Comparison of ENCODE assay signal across 8 cellular contexts in genomic region chr11:2883717-2884423, GRCh38. TPM values are rescaled to one million over a fixed set of nuclear protein-coding genes. Genes with fewer than 3 reads are reported as not detected.
DNase-seq lines count a peak whose midpoint lies in the region; ATAC-seq, FAIRE-seq and TF ChIP-seq lines count a peak whose summit lies in the region.

No MANE protein-coding gene starts in this region.

- H2AFZ ChIP-seq in IMR-90 (replicated peaks; ENCODE audit: low read length, poor library complexity) (peak overlapping the region; percentile 88), keratinocyte (ENCODE audit: control insufficient read depth, low read length) (no peak overlapping the region)

- H3K4me3 ChIP-seq in IMR-90 (ENCODE audit: insufficient read depth, low read depth, low read length) (peak overlapping the region; percentile 86), keratinocyte (ENCODE audit: control insufficient read depth in 2 of 3, extremely low read depth in 1 of 3, insufficient read depth in 2 of 3, low read depth in 1 of 3, low read length in 3 of 3) (peak overlapping the region in 2 of 3 experiments; percentile 24 to 42), stomach (peak overlapping the region; percentile 86 to 90 (median 86))

- H3K4ac ChIP-seq in IMR-90 (ENCODE audit: low read depth, low read length), result 0 out of 2 replicates have a peak overlapping the region, but pooled peaks have one; percentile 33

- H4K20me1 ChIP-seq in IMR-90 (ENCODE audit: insufficient read depth, low read length) (peaks cover 12% of the 10 kb centered on the region), keratinocyte (ENCODE audit: control insufficient read depth, extremely low read depth, insufficient read depth, low read length) (peaks cover 2% of the 10 kb centered on the region)

- no peak overlapping the region for H4K91ac ChIP-seq in IMR-90 (ENCODE audit: insufficient read depth, low read depth, low read length)

- H3K9ac ChIP-seq in IMR-90 (ENCODE audit: low read depth, low read length), result peak overlapping the region; percentile 58
- no peak overlapping the region for H3K9ac ChIP-seq in keratinocyte (ENCODE audit: control insufficient read depth, extremely low read depth, insufficient read depth, low read length)

- no peak overlapping the region for H2BK15ac ChIP-seq in IMR-90 (ENCODE audit: low read depth, low read length)

- H3K23ac ChIP-seq in IMR-90 (ENCODE audit: low read depth, low read length), result no peak overlapping the region

- H2AK9ac ChIP-seq in IMR-90 (replicated peaks; ENCODE audit: low read depth, low read length, poor library complexity), result peak overlapping the region; percentile 80

- in situ Hi-C loops in IMR-90 (cut with MboI; ENCODE audit: low sequenced_read_pairs), result loop anchor here (25.0 kb wide), 1 partner anchor 697 kb away; no protein-coding TSS in a partner anchor

- ATAC-seq in IMR-90 (ENCODE audit: low read depth), result peak; percentile 3
- no peak for ATAC-seq in HG02852 (IDR thresholded peaks at IDR 0.05; ENCODE audit: unreplicated experiment)
- ATAC-seq in activated CD8-positive, alpha-beta T cell treated with anti-CD3 and anti-CD28 coated beads, Interleukin-2, amount 10 ng/mL, durations not matched to agents 7 days and 5 days, result no peak

- H3K27ac ChIP-seq in IMR-90 (ENCODE audit: insufficient read depth, low read length), result peak overlapping the region; percentile 36; the same call in 1 of the 2 replicates
- no peak overlapping the region for H3K27ac ChIP-seq in keratinocyte (ENCODE audit: control insufficient read depth, insufficient read depth, low read length)
- H3K27ac ChIP-seq in stomach, result peak overlapping the region; percentile 77 to 92 (median 87)

- H3K4me1 Mint-ChIP-seq in brain, result peaks cover 36% of the 10 kb centered on the region
- H3K4me1 Mint-ChIP-seq in activated CD8-positive, alpha-beta T cell treated with anti-CD3 and anti-CD28 coated beads, Interleukin-2, amount 10 ng/mL, durations not matched to agents 7 days and 5 days (ENCODE audit: low read depth), result peaks cover 19% of the 10 kb centered on the region

- H3K18ac ChIP-seq in IMR-90 (ENCODE audit: low read depth, low read length), result no peak overlapping the region; the same call in 1 of the 2 replicates

- H3K4me1 ChIP-seq in IMR-90 (ENCODE audit: control insufficient read depth, insufficient read depth, low read length) (peaks cover 6% of the 10 kb centered on the region; the same call in 1 of the 2 replicates), keratinocyte (ENCODE audit: control insufficient read depth, extremely low read depth, insufficient read depth, low read length) (peaks cover 6% of the 10 kb centered on the region), stomach (peaks cover 9 to 60% (median 49%) of the 10 kb centered on the region in 4 donors)

- H2BK120ac ChIP-seq in IMR-90 (ENCODE audit: low read depth, low read length), result no peak overlapping the region

- peaks cover 0 to 3% of the 10 kb centered on the region in 2 experiments; a peak in 1 of 4 replicates for H3K79me1 ChIP-seq in IMR-90 (ENCODE audit: low read depth in 1 of 2, low read length in 2 of 2)

- no peak overlapping the region for H4K5ac ChIP-seq in IMR-90 (ENCODE audit: low read depth, low read length)

- POLR2A ChIA-PET in IMR-90 (lab: Charles Lee; ENCODE audit: unreplicated experiment), result interaction anchor here (0.8 kb wide), 1 partner anchor 231 kb away, joined by 5 read pairs; no protein-coding TSS in a partner anchor
- POLR2A ChIA-PET in activated CD8-positive, alpha-beta T cell treated with anti-CD3 and anti-CD28 coated beads, Interleukin-2, amount 10 ng/mL, durations not matched to agents 7 days and 5 days (lab: Charles Lee), result no interaction called here

- peak overlapping the region; percentile 41 for H2BK5ac ChIP-seq in IMR-90 (ENCODE audit: low read depth, low read length, poor library complexity, severe bottlenecking)

- BruUV-seq in IMR-90 (replicated peaks; lab: Mats Ljungman, UMichigan), result no TSS peak

- 3% methylated on average over 50 of the region's 90 CpGs; no CpG with 5 or more reads in 1 of the 2 experiments for WGBS in IMR-90 (ENCODE audit: extremely low coverage in 2 of 2, insufficient read length in 1 of 2), 2 experiments
- 2 to 5% (median 3%) methylated on average over 42 to 90 of the region's 90 CpGs for WGBS in stomach, 5 donors

- no peak overlapping the region for H3K14ac ChIP-seq in IMR-90 (replicated peaks; ENCODE audit: low read depth, low read length)

- H3K79me2 ChIP-seq in keratinocyte (ENCODE audit: control insufficient read depth, insufficient read depth, low read length), result no peaks in the 10 kb centered on the region

- no peak for TF ChIP-seq POLR2A in IMR-90 (IDR thresholded peaks at IDR 0.05; ENCODE audit: low read depth, low read length)
- TF ChIP-seq POLR2A in stomach (IDR thresholded peaks at IDR 0.05), result no peak

- H3K36me3 Mint-ChIP-seq in brain, result peaks cover 15% of the 10 kb centered on the region
- H3K36me3 Mint-ChIP-seq in activated CD8-positive, alpha-beta T cell treated with anti-CD3 and anti-CD28 coated beads, Interleukin-2, amount 10 ng/mL, durations not matched to agents 7 days and 5 days (ENCODE audit: low read depth), result no peaks in the 10 kb centered on the region

- TF ChIP-seq RAD21 in IMR-90 (IDR thresholded peaks at IDR 0.05; ENCODE audit: low read length), result no peak

- H3K9me3 Mint-ChIP-seq in brain, result peaks cover 0 to 11% (median 4%) of the 10 kb centered on the region in 5 experiments
- H3K9me3 Mint-ChIP-seq in activated CD8-positive, alpha-beta T cell treated with anti-CD3 and anti-CD28 coated beads, Interleukin-2, amount 10 ng/mL, durations not matched to agents 7 days and 5 days (ENCODE audit: insufficient read depth), result no peaks in the 10 kb centered on the region

- H3K27me3 ChIP-seq in IMR-90 (ENCODE audit: control insufficient read depth, insufficient read depth, low read length) (peaks cover under 1% of the 10 kb centered on the region; the same call in 1 of the 2 replicates), keratinocyte (ENCODE audit: control insufficient read depth, extremely low read depth, insufficient read depth, low read length) (peaks cover 57% of the 10 kb centered on the region), stomach (peaks cover 0 to 19% (median 3%) of the 10 kb centered on the region in 3 donors)

- H3K27me3 Mint-ChIP-seq in brain, result peaks cover 44% of the 10 kb centered on the region
- peaks cover 24% of the 10 kb centered on the region for H3K27me3 Mint-ChIP-seq in activated CD8-positive, alpha-beta T cell treated with anti-CD3 and anti-CD28 coated beads, Interleukin-2, amount 10 ng/mL, durations not matched to agents 7 days and 5 days (ENCODE audit: low read depth)

- H3K9me1 ChIP-seq in IMR-90 (ENCODE audit: insufficient read depth, low read length) (no peaks in the 10 kb centered on the region; the same call in 1 of the 2 replicates), keratinocyte (ENCODE audit: control insufficient read depth, extremely low read depth, insufficient read depth, low read length) (no peaks in the 10 kb centered on the region)

- peak overlapping the region; percentile 69 for H3K4me2 ChIP-seq in IMR-90 (ENCODE audit: low read depth, low read length)
- peak overlapping the region; percentile 51 for H3K4me2 ChIP-seq in keratinocyte (ENCODE audit: control insufficient read depth, extremely low read depth, insufficient read depth, low read depth, low read length)

- H3K27ac Mint-ChIP-seq in brain, result peak overlapping the region in 2 of 5 experiments; percentile 73 to 77
- no peak overlapping the region for H3K27ac Mint-ChIP-seq in activated CD8-positive, alpha-beta T cell treated with anti-CD3 and anti-CD28 coated beads, Interleukin-2, amount 10 ng/mL, durations not matched to agents 7 days and 5 days

- DNase-seq in IMR-90, result no peak
- DNase-seq in keratinocyte (ENCODE audit: low read depth, low spot score), result no peak
- DNase-seq in stomach, result no peak
- no peak for DNase-seq in activated CD8-positive, alpha-beta T cell treated with anti-CD3 and anti-CD28 coated beads, Interleukin-2, amount 10 ng/mL, durations not matched to agents 7 days and 5 days
- DNase-seq in NCI-H82 (lab: John Stamatoyannopoulos, UW), result no peak
- DNase-seq in GM19238 (ENCODE audit: insufficient read length, low spot score), result no peak

- H3K36me3 ChIP-seq in IMR-90 (ENCODE audit: control insufficient read depth, insufficient read depth, low read length) (peaks cover 6% of the 10 kb centered on the region; the same call in 1 of the 2 replicates), keratinocyte (ENCODE audit: control insufficient read depth in 2 of 2, extremely low read depth in 1 of 2, insufficient read depth in 2 of 2, low read length in 2 of 2) (no peaks in the 10 kb centered on the region), stomach (peaks cover 0 to 8% (median 0%) of the 10 kb centered on the region in 4 donors)

- H3K56ac ChIP-seq in IMR-90 (ENCODE audit: extremely low read depth, insufficient read depth, low read length), result no peak overlapping the region

- no peak for TF ChIP-seq EP300 in stomach (IDR thresholded peaks at IDR 0.05)

- H3K9me3 ChIP-seq in IMR-90 (ENCODE audit: control insufficient read depth, insufficient read depth, low read length) (peaks cover 2% of the 10 kb centered on the region), keratinocyte (ENCODE audit: control insufficient read depth, low read depth, low read length) (no peaks in the 10 kb centered on the region), stomach (no peaks in the 10 kb centered on the region)

- FAIRE-seq in keratinocyte (lab: Jason Lieb, UNC), result no peak

- H2AK5ac ChIP-seq in IMR-90 (ENCODE audit: low read depth, low read length), result no peak overlapping the region

- H4K8ac ChIP-seq in IMR-90 (ENCODE audit: low read depth in 2 of 2, low read length in 2 of 2), result peak overlapping the region; percentile 50 to 62; a peak in 2 of 4 replicates

- CTCF ChIA-PET in IMR-90 (lab: Yijun Ruan, JAX), result interaction anchor here (1.2 to 11.0 kb wide), 3 partner anchors 10 to 351 kb away, joined by 3 to 116 read pairs (median 3); no protein-coding TSS in a partner anchor
- CTCF ChIA-PET in activated CD8-positive, alpha-beta T cell treated with anti-CD3 and anti-CD28 coated beads, Interleukin-2, amount 10 ng/mL, durations not matched to agents 7 days and 5 days (lab: Charles Lee), result interaction anchor here (13.7 kb wide), 1 partner anchor 350 kb away, joined by 485 read pairs; no protein-coding TSS in a partner anchor

- intact Hi-C loops in IMR-90 (cut with micrococcal nuclease) (loop anchor here (1.0 to 2.0 kb wide), 3 partner anchors 57 to 189 kb away; no protein-coding TSS in a partner anchor), stomach (cut with DNase I; ENCODE audit: low total_unique reads) (loop anchor here (10.0 kb wide), 1 partner anchor 579 kb away; the partner anchor contains the start of genes C11orf21 and TSPAN32)

- no peak overlapping the region for H2BK20ac ChIP-seq in IMR-90 (ENCODE audit: low read depth, low read length)

- 0 out of 2 replicates have a peak, but pooled peaks have one; percentile 0 for TF ChIP-seq CTCF in IMR-90 (conservative IDR thresholded peaks at IDR 0.05; ENCODE audit: low read depth, low read length)
- no peak for TF ChIP-seq CTCF in brain (conservative IDR thresholded peaks at IDR 0.05)
- no peak for TF ChIP-seq CTCF in keratinocyte (optimal IDR thresholded peaks at IDR 0.05 in 1 of 3, IDR thresholded peaks at IDR 0.05 in 1 of 3, conservative IDR thresholded peaks at IDR 0.05 in 1 of 3; ENCODE audit: extremely low read depth in 1 of 3, insufficient read depth in 2 of 3, low read length in 3 of 3)
- no peak for TF ChIP-seq CTCF in stomach (IDR thresholded peaks at IDR 0.05)

- peak overlapping the region; percentile 61 to 93 (median 81) for H3K4me3 Mint-ChIP-seq in brain
- no peak overlapping the region for H3K4me3 Mint-ChIP-seq in activated CD8-positive, alpha-beta T cell treated with anti-CD3 and anti-CD28 coated beads, Interleukin-2, amount 10 ng/mL, durations not matched to agents 7 days and 5 days

- dilution Hi-C loops in IMR-90 (cut with HindIII; ENCODE audit: low sequenced_read_pairs, unreplicated experiment) (no loop called here), keratinocyte (cut with MboI; ENCODE audit: extremely low pct_ligation_motif_present, low sequenced_read_pairs) (no loop called here)

RNA-seq across cellular contexts. Expression of gene CDKN1C, which starts 1.7 kb away (rescaled TPM):
- 1.6 and 2.2 TPM in 2 replicates for total RNA-seq in IMR-90 (2012; rRNA removed)
- polyA plus RNA-seq in IMR-90 (2012; rRNA removed), result 3.0 and 3.7 TPM in 2 replicates
- polyA plus RNA-seq in IMR-90 (2012; cell fraction: cytosol; rRNA removed), result 3.6 and 6.4 TPM in 2 replicates
- 5.3 and 8.9 TPM in 2 replicates for polyA plus RNA-seq in IMR-90 (2012; cell fraction: nucleus; rRNA removed; ENCODE audit: low replicate concordance)
- polyA plus RNA-seq in brain (ENCODE audit: insufficient read depth, low read depth, low replicate concordance), result 323 TPM
- 0.06 to 0.49 TPM (median 0.37 TPM) in 3 replicates for polyA plus RNA-seq in keratinocyte
- polyA plus RNA-seq in keratinocyte (2011; ENCODE audit: low read depth), result 9.8 TPM
- 0.21 and 0.24 TPM in 2 replicates for polyA plus RNA-seq in keratinocyte (2011; cell fraction: cytosol; rRNA removed)
- 0.23 and 0.27 TPM in 2 replicates for polyA plus RNA-seq in keratinocyte (2011; cell fraction: nucleus; rRNA removed)
- polyA plus RNA-seq in keratinocyte (2012; ENCODE audit: low replicate concordance), result 0.26 and 7.1 TPM in 2 replicates
- polyA minus RNA-seq in keratinocyte, result not detected in 3 replicates
- polyA minus RNA-seq in keratinocyte (2011; cell fraction: cytosol; rRNA and poly(A)+ RNA removed), result 2.9 TPM
- polyA minus RNA-seq in keratinocyte (2011; cell fraction: nucleus; rRNA and poly(A)+ RNA removed), result 0.31 and 0.84 TPM in 2 replicates
- 10 to 100 TPM; 10.5 to 99.1 (median 14.2) TPM for total RNA-seq in stomach
- 10 to 100 TPM; 41.7 to 51.0 (median 42.9) TPM for polyA plus RNA-seq in stomach
- total RNA-seq in activated CD8-positive, alpha-beta T cell treated with anti-CD3 and anti-CD28 coated beads, Interleukin-2, amount 10 ng/mL, durations not matched to agents 7 days and 5 days, result under 1 TPM; 0.21 to 0.32 TPM

RNA-seq across cellular contexts. Expression of gene PHLDA2, which starts 45.4 kb away (rescaled TPM):
- total RNA-seq in IMR-90 (2012; rRNA removed) (3.8 and 4.4 TPM in 2 replicates), stomach (10 to 100 TPM in 1 of 5 donors, 1 to 10 TPM in 1, not detected in 3; 3.1 to 34.2 TPM)
- polyA plus RNA-seq in IMR-90 (2012; rRNA removed) (89.0 and 154 TPM in 2 replicates), brain (ENCODE audit: insufficient read depth, low read depth, low replicate concordance) (10.6 TPM), keratinocyte (24.3 to 36.0 TPM (median 27.3 TPM) in 3 replicates), stomach (10 to 100 TPM; 19.7 to 32.7 (median 25.5) TPM)
- 190 and 339 TPM in 2 replicates for polyA plus RNA-seq in IMR-90 (2012; cell fraction: cytosol; rRNA removed)
- 56.3 and 191 TPM in 2 replicates for polyA plus RNA-seq in IMR-90 (2012; cell fraction: nucleus; rRNA removed; ENCODE audit: low replicate concordance)
- 52.2 TPM for polyA plus RNA-seq in keratinocyte (2011; ENCODE audit: low read depth)
- polyA plus RNA-seq in keratinocyte (2011; cell fraction: cytosol; rRNA removed), result 35.3 and 141 TPM in 2 replicates
- polyA plus RNA-seq in keratinocyte (2011; cell fraction: nucleus; rRNA removed), result 15.6 and 36.1 TPM in 2 replicates
- 80.5 and 153 TPM in 2 replicates for polyA plus RNA-seq in keratinocyte (2012; ENCODE audit: low replicate concordance)
- polyA minus RNA-seq in keratinocyte, result 2.6 to 28.4 TPM (median 4.5 TPM) in 3 replicates
- 91.1 TPM for polyA minus RNA-seq in keratinocyte (2011; cell fraction: cytosol; rRNA and poly(A)+ RNA removed)
- polyA minus RNA-seq in keratinocyte (2011; cell fraction: nucleus; rRNA and poly(A)+ RNA removed), result 12.3 and 12.4 TPM in 2 replicates
- total RNA-seq in activated CD8-positive, alpha-beta T cell treated with anti-CD3 and anti-CD28 coated beads, Interleukin-2, amount 10 ng/mL, durations not matched to agents 7 days and 5 days, result 1 to 10 TPM; 1.3 to 2.6 TPM

Comparison
In these comparisons a context has a peak if more than half of its experiments do, and no peak if none do; other contexts are left out.
1. H3K4me3 ChIP-seq: peak in every context shown above with its lines; median percentile 86 in stomach; 86 in IMR-90; 33 in keratinocyte.